Comparison of ENCODE assay signal across 15 cellular contexts in genomic region chr1:6866825-6867224, GRCh38.
"Had no signal": no experiment of that assay in that cellular context is flagged by ENCODE, and none has a peak within 500 bp of the region (broad histone marks: within the 10 kb centered on the region; RNA-seq: fewer than 3 reads in every experiment).

No MANE protein-coding gene starts in this region.

- H3K9me3 Mint-ChIP-seq: activated naive CD4-positive, alpha-beta T cell treated with anti-CD3 and anti-CD28 coated beads, Interleukin-2, amount 50 U/mL, for 24 hours; naive B cell; stimulated activated memory B cell treated with anti-CD40 and anti-IgM and Interleukin-4, amounts not matched to agents 10 μg/mL and 1 μg/mL and 100 μg/mL, for 72 hours had no signal

- H3K4me3 Mint-ChIP-seq: activated naive CD4-positive, alpha-beta T cell treated with anti-CD3 and anti-CD28 coated beads, Interleukin-2, amount 50 U/mL, for 24 hours; naive B cell; stimulated activated memory B cell treated with anti-CD40 and anti-IgM and Interleukin-4, amounts not matched to agents 10 μg/mL and 1 μg/mL and 100 μg/mL, for 72 hours had no signal

- DNase-seq: activated effector memory CD4-positive, alpha-beta T cell treated with Interleukin-2 at 50 U/mL for 16 hours; activated T-cell treated with anti-CD3 and anti-CD28 coated beads, Interleukin-2, amount 50 U/mL, for 1 hour; foreskin keratinocyte; head of caudate nucleus; naive B cell; nucleus accumbens; spleen; stimulated activated CD4-positive, alpha-beta T cell treated with anti-CD3 and anti-CD28 coated beads, Interleukin-1b, Interleukin-23, amount 100 ng/mL, for 48 hours; substantia nigra; T-helper 2 cell; upper lobe of left lung had no signal

- ATAC-seq: foreskin keratinocyte; sciatic nerve; stimulated activated memory B cell treated with anti-CD40 and anti-IgM and Interleukin-4, amounts not matched to agents 10 μg/mL and 1 μg/mL and 100 μg/mL, for 72 hours had no signal

- H3K27me3 Mint-ChIP-seq: activated naive CD4-positive, alpha-beta T cell treated with anti-CD3 and anti-CD28 coated beads, Interleukin-2, amount 50 U/mL, for 24 hours; naive B cell; stimulated activated memory B cell treated with anti-CD40 and anti-IgM and Interleukin-4, amounts not matched to agents 10 μg/mL and 1 μg/mL and 100 μg/mL, for 72 hours had no signal

- H3K4me1 ChIP-seq: prostate gland had no signal

- H3K4me3 ChIP-seq: prostate gland, spleen, upper lobe of left lung had no signal

- H3K27me3 ChIP-seq: foreskin keratinocyte, spleen, upper lobe of left lung had no signal

- H3K27ac Mint-ChIP-seq: stimulated activated memory B cell treated with anti-CD40 and anti-IgM and Interleukin-4, amounts not matched to agents 10 μg/mL and 1 μg/mL and 100 μg/mL, for 72 hours had no signal

- H3K27ac ChIP-seq: foreskin keratinocyte, prostate gland, spleen, upper lobe of left lung had no signal

- H3K36me3 ChIP-seq: prostate gland, upper lobe of left lung had no signal

- H3K9me3 ChIP-seq: prostate gland, spleen, upper lobe of left lung had no signal
